Comparison of ENCODE assay signal across 8 cellular contexts in the genomic region with DNA sequence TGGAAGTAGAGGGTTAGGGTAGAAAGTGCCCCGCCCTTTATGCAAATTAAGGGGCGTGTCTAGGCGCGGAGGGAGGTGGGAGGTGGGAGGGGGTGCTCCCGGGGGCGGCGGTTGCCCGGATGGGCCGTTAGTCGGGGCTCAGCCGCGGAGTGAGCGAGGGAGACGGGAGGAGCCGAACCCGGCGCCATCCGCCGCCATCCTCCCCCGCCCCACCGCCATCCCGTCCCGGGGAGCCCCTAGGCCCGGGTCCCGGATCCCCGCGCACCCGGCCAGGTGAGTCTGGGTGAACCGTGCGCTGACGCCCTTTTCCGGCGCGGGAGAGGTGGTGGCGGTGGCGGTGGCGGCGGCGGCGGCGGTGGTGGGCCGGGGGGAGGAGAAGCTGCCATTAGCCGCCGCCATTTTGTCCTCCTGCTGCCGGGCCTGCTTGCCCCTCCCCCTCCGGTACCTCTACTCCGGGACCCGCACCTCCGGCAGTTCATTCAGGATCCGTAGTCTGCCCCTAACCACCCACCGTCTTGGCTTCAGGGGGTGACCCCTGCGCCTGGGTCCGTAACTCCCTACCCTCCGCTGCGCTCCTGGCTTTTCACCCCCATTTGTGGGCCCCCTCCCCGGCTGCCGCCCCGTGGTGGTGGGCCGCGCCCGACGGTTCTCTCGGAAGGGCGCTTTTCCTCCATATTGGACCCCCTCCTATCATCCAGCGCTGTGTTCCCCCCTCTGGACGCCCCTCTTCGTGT. TPM values are rescaled to one million over a fixed set of nuclear protein-coding genes. Genes with fewer than 3 reads are reported as not detected.
DNase-seq lines count a peak whose midpoint lies in the region; ATAC-seq and TF ChIP-seq lines count a peak whose summit lies in the region.

A gene (plus strand): TSS at position 130 of the 734 bp plus-strand sequence. CDS start 2,075 bp downstream, outside the sequence.

- peaks cover 0 to 37% (median 4%) of the 10 kb centered on the region in 5 donors for H3K36me3 Mint-ChIP-seq in naive thymus-derived CD4-positive, alpha-beta T cell

- no peak for TF ChIP-seq CTCF in subcutaneous adipose tissue (IDR thresholded peaks at IDR 0.05; ENCODE audit: low read depth)

- peak within 1 kb of the TSS; percentile 95 to 99 (median 96) for H3K27ac Mint-ChIP-seq in naive thymus-derived CD4-positive, alpha-beta T cell

- DNase-seq in C1 segment of cervical spinal cord (lab: John Stamatoyannopoulos, UW) (peak in 9 of 14 donors; percentile 78 to 99 (median 85)), NCI-H510A treated with DMSO at 0.1 percent for 48 hours (lab: John Stamatoyannopoulos, UW) (peak; percentile 87)
- peak in 2 of 3 experiments; percentile 86 to 89 for DNase-seq in activated CD8-positive, alpha-beta memory T cell treated with anti-CD3 and anti-CD28 coated beads for 48 hours (ENCODE audit: low read depth in 2 of 3, low spot score in 2 of 3)
- peak in 4 of 9 donors; percentile 77 to 93 (median 88) for DNase-seq in naive thymus-derived CD4-positive, alpha-beta T cell

- TF ChIP-seq POLR2A in GM19193 (IDR thresholded peaks at IDR 0.05; ENCODE audit: extremely low read depth, insufficient read depth, insufficient read length), result peak; percentile 27

- peak; percentile 46 for ATAC-seq in HG03342 (IDR thresholded peaks at IDR 0.05; ENCODE audit: unreplicated experiment)
- ATAC-seq in naive thymus-derived CD4-positive, alpha-beta T cell, result peak; percentile 42

- no peaks in the 10 kb centered on the region for H3K27me3 ChIP-seq in esophagus (ENCODE audit: control insufficient read depth in 1 of 2, insufficient read depth in 2 of 2, low read length in 2 of 2)
- H3K27me3 ChIP-seq in naive thymus-derived CD4-positive, alpha-beta T cell (ENCODE audit: control insufficient read depth in 2 of 2, insufficient read depth in 2 of 2, low read length in 2 of 2), result no peaks in the 10 kb centered on the region

- peak within 1 kb of the TSS; percentile 99 to 100 for H3K27ac ChIP-seq in esophagus (ENCODE audit: low read depth in 2 of 2, low read length in 1 of 2)
- H3K27ac ChIP-seq in naive thymus-derived CD4-positive, alpha-beta T cell (ENCODE audit: low read depth, low read length), result peak within 1 kb of the TSS; percentile 96

- H3K4me3 ChIP-seq in esophagus (ENCODE audit: low read depth in 1 of 2, low read length in 2 of 2), result peak within 1 kb of the TSS; percentile 71 to 87
- peak within 1 kb of the TSS; percentile 90 for H3K4me3 ChIP-seq in naive thymus-derived CD4-positive, alpha-beta T cell (ENCODE audit: low read length)

- no peaks in the 10 kb centered on the region for H3K9me3 ChIP-seq in esophagus (ENCODE audit: control insufficient read depth in 2 of 2, insufficient read depth in 1 of 2, low read depth in 1 of 2, low read length in 1 of 2)
- no peaks in the 10 kb centered on the region for H3K9me3 ChIP-seq in naive thymus-derived CD4-positive, alpha-beta T cell (ENCODE audit: control insufficient read depth in 2 of 3, low read length in 3 of 3)

- CTCF ChIA-PET in naive thymus-derived CD4-positive, alpha-beta T cell (lab: Charles Lee), result no interaction called here

- H3K4me1 ChIP-seq in esophagus (ENCODE audit: control insufficient read depth in 2 of 2, insufficient read depth in 2 of 2, low read length in 1 of 2), result no peaks in the 10 kb centered on the region
- H3K4me1 ChIP-seq in naive thymus-derived CD4-positive, alpha-beta T cell (ENCODE audit: control insufficient read depth in 2 of 2, insufficient read depth in 2 of 2, low read length in 2 of 2), result peaks cover 14 to 15% of the 10 kb centered on the region in 2 donors

- WGBS in esophagus, 2 donors, result 0% methylated on average over 36 to 66 of the region's 67 CpGs

- POLR2A ChIA-PET in naive thymus-derived CD4-positive, alpha-beta T cell (lab: Charles Lee), result interaction anchor here (0.6 to 66.4 kb wide), 16 partner anchors 15 to 1805 kb away, joined by 3 to 3078 read pairs (median 4); a partner anchor contains a TSS

- H3K4me3 Mint-ChIP-seq in naive thymus-derived CD4-positive, alpha-beta T cell, result peak within 1 kb of the TSS; percentile 87 to 97 (median 93)

- no peaks in the 10 kb centered on the region for H3K27me3 Mint-ChIP-seq in naive thymus-derived CD4-positive, alpha-beta T cell

- H3K9me3 Mint-ChIP-seq in naive thymus-derived CD4-positive, alpha-beta T cell, result peaks cover 0 to 2% (median 0%) of the 10 kb centered on the region in 11 donors

- intact Hi-C loops in naive thymus-derived CD4-positive, alpha-beta T cell (cut with micrococcal nuclease), result loop anchor here (1.0 to 5.0 kb wide), 24 partner anchors 18 to 1232 kb away; a partner anchor contains a TSS

- H3K36me3 ChIP-seq in esophagus (ENCODE audit: control insufficient read depth in 2 of 2, insufficient read depth in 2 of 2, low read length in 1 of 2), result peaks cover 13 to 17% of the 10 kb centered on the region in 2 donors
- H3K36me3 ChIP-seq in naive thymus-derived CD4-positive, alpha-beta T cell (ENCODE audit: control insufficient read depth in 2 of 3, insufficient read depth in 3 of 3, low read length in 3 of 3), result peaks cover 6 to 24% (median 6%) of the 10 kb centered on the region in 3 experiments

- H3K4me1 Mint-ChIP-seq in naive thymus-derived CD4-positive, alpha-beta T cell, result peaks cover 21 to 53% (median 46%) of the 10 kb centered on the region in 7 donors

RNA-seq across cellular contexts. Expression of the gene that starts here (rescaled TPM):
- polyA plus RNA-seq in esophagus, result 100 to 1,000 TPM in 1 of 2 donors, 10 to 100 TPM in 1; 76.6 to 110 TPM
- 100 to 1,000 TPM; 203 to 238 (median 226) TPM for total RNA-seq in naive thymus-derived CD4-positive, alpha-beta T cell
- polyA plus RNA-seq in naive thymus-derived CD4-positive, alpha-beta T cell, result 1 to 10 TPM; 3.9 to 8.2 TPM
- 10 to 100 TPM; 36.0 to 79.5 (median 46.5) TPM for total RNA-seq in subcutaneous adipose tissue

Comparison
In these comparisons a context has a peak if more than half of its experiments do, and no peak if none do; other contexts are left out.
1. RNA of the gene that starts here (polyA plus RNA-seq): 76.6 to 110 TPM in esophagus; 3.9 to 8.2 TPM in naive thymus-derived CD4-positive, alpha-beta T cell; every median in the first group is over 4 times any median in the second.